Comparison of ENCODE assay signal across 8 cellular contexts in the genomic region with DNA sequence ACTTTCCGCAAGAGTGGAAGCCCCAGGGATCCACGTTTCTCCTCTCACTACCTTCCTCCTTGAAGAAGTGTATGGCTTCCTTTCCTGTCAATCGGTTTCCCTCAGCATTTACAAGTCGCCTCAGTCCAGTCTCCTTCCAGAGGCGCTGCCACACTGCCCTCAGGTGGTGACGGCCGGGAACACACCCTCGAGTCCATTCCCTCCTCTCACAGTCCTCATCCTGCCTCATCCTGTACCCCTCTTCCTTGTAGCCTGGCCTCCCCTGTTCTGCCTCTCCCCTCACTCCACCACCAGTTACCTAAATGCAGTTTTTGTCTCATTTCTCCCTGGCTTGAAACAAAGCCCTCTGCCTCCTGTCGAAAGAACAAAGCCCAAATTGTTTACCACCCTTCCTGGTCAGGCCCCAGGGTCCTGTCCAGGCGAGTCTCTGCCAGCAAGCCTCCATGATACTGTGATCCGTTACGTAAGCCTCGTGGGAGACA.
DNase-seq lines count a peak whose midpoint lies in the region; ATAC-seq and TF ChIP-seq lines count a peak whose summit lies in the region.

No MANE protein-coding gene starts in this region.

- ATAC-seq in HG02623 (IDR thresholded peaks at IDR 0.05; ENCODE audit: unreplicated experiment) (peak; percentile 47), HG02610 (IDR thresholded peaks at IDR 0.05; ENCODE audit: unreplicated experiment) (no peak)

- H3K9me3 ChIP-seq in WERI-Rb-1 (ENCODE audit: severe bottlenecking) = no peaks in the 10 kb centered on the region

- no peaks in the 10 kb centered on the region for H3K27me3 ChIP-seq in WERI-Rb-1 (ENCODE audit: insufficient read depth, low read depth, severe bottlenecking)

- peak; percentile 39 for DNase-seq in COR-L47 (lab: John Stamatoyannopoulos, UW)
- peak; percentile 65 for DNase-seq in NCI-H2227 treated with DMSO at 0.1 percent for 48 hours (lab: John Stamatoyannopoulos, UW)
- peak; percentile 91 for DNase-seq in WERI-Rb-1
- DNase-seq in brain pericyte (ENCODE audit: low read depth, low spot score) = peak; percentile 60
- DNase-seq in iris pigment epithelial cell (ENCODE audit: low read depth) = peak; percentile 82
- DNase-seq in stimulated activated CD4-positive, alpha-beta T cell treated with anti-CD3 and anti-CD28 coated beads, Interleukin-15, amount 100 ng/mL, for 1 hour (ENCODE audit: low read depth in 1 of 2, low spot score in 1 of 2) = peak; percentile 82 to 90

- H3K36me3 ChIP-seq in WERI-Rb-1 = no peaks in the 10 kb centered on the region

- H3K27ac ChIP-seq in WERI-Rb-1 = peak overlapping the region; percentile 55; the same call in 1 of the 2 replicates

- no peak overlapping the region for H3K4me3 ChIP-seq in WERI-Rb-1 (ENCODE audit: low read depth, low read length)

- peak; percentile 98 for TF ChIP-seq CTCF in WERI-Rb-1 (IDR thresholded peaks at IDR 0.05; ENCODE audit: low read depth, low read length)

Comparison
In these comparisons a context has a peak if more than half of its experiments do, and no peak if none do; other contexts are left out.
1. DNase-seq: peak in every context shown above with its lines; median percentile 91 in WERI-Rb-1; 86 in stimulated activated CD4-positive, alpha-beta T cell treated with anti-CD3 and anti-CD28 coated beads, Interleukin-15, amount 100 ng/mL, for 1 hour; 82 in iris pigment epithelial cell; 65 in NCI-H2227 treated with DMSO at 0.1 percent for 48 hours; 60 in brain pericyte; 39 in COR-L47.